In the genomic region with DNA sequence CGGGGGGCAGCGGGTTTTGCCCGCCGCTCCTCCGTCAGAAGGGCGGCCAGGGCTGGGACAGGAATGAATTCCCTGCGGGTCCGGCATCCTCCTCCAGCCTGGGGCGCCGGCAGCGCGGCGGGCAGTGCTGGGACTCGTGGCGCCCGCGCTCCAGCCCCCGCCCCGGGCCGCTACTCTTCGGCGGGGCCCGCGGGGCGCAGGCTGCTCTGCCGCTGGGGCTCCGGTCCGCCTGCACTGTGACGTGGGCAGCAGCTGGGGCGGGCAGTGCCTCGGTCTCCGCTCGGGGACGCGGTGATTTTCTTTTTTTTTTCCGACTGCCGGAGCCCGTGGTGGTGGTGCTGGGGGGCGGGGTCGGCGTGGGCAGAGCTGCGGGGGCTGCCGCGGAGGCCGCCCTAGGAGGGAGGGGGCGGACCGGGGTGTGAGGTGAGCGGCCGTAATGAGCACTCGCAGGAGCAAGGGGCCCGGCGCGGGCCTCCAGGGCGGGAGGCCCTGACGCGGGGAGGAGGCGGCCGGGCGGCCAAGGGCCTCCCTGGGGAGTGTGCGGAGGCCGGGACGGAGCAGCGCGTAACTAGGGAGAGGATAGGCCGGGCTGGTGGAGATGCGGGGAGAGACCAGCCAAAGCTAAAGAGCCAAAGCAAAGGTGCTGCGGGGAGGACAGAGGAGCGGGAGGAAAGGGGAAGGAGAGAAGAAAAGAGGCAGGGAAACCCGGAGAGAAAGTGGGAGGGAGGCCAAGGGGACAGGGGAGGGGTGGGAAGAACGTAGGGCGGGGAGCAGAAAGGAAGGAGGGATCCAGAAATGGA, we compare ENCODE assay signal across 1 cellular context.
TF ChIP-seq lines count a peak whose summit lies in the region.

No MANE protein-coding gene starts in this region.

TF ChIP-seq in HEK293, 187 proteins besides CTCF, POLR2A, EP300 and RAD21 (continued from another document):
- TF ChIP-seq, protein P1, sequence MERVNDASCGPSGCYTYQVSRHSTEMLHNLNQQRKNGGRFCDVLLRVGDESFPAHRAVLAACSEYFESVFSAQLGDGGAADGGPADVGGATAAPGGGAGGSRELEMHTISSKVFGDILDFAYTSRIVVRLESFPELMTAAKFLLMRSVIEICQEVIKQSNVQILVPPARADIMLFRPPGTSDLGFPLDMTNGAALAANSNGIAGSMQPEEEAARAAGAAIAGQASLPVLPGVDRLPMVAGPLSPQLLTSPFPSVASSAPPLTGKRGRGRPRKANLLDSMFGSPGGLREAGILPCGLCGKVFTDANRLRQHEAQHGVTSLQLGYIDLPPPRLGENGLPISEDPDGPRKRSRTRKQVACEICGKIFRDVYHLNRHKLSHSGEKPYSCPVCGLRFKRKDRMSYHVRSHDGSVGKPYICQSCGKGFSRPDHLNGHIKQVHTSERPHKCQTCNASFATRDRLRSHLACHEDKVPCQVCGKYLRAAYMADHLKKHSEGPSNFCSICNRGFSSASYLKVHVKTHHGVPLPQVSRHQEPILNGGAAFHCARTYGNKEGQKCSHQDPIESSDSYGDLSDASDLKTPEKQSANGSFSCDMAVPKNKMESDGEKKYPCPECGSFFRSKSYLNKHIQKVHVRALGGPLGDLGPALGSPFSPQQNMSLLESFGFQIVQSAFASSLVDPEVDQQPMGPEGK (tag by site-specific recombination; IDR thresholded peaks at IDR 0.05): peak; percentile 88
- TF ChIP-seq OVOL3 (tag by site-specific recombination; IDR thresholded peaks at IDR 0.05) (0 out of 2 replicates have a peak, but pooled peaks have one; percentile 17), ZNF580 (tag by site-specific recombination; IDR thresholded peaks at IDR 0.05) (peak; percentile 45; the same call in 1 of the 2 replicates), ZNF416 (tag by site-specific recombination; IDR thresholded peaks at IDR 0.05) (no peak), ZNF366 (tag by site-specific recombination; conservative IDR thresholded peaks at IDR 0.05) (peak; percentile 92), PBX3 (CRISPR knock-in tag; IDR thresholded peaks at IDR 0.05) (peak; percentile 79), ZNF585B (tag by site-specific recombination; IDR thresholded peaks at IDR 0.05) (no peak; the same call in 1 of the 2 replicates), ZNF354C (tag by site-specific recombination; IDR thresholded peaks at IDR 0.05; ENCODE audit: borderline replicate concordance, low read depth) (no peak), REPIN1 (tag by site-specific recombination; IDR thresholded peaks at IDR 0.05; ENCODE audit: low read depth) (0 out of 2 replicates have a peak, but pooled peaks have one; percentile 32), ZSCAN16 (tag by site-specific recombination; IDR thresholded peaks at IDR 0.05) (peak; percentile 10; the same call in 1 of the 2 replicates), ZSCAN5A (tag by site-specific recombination; IDR thresholded peaks at IDR 0.05) (peak; percentile 90)
- TF ChIP-seq, protein P2, sequence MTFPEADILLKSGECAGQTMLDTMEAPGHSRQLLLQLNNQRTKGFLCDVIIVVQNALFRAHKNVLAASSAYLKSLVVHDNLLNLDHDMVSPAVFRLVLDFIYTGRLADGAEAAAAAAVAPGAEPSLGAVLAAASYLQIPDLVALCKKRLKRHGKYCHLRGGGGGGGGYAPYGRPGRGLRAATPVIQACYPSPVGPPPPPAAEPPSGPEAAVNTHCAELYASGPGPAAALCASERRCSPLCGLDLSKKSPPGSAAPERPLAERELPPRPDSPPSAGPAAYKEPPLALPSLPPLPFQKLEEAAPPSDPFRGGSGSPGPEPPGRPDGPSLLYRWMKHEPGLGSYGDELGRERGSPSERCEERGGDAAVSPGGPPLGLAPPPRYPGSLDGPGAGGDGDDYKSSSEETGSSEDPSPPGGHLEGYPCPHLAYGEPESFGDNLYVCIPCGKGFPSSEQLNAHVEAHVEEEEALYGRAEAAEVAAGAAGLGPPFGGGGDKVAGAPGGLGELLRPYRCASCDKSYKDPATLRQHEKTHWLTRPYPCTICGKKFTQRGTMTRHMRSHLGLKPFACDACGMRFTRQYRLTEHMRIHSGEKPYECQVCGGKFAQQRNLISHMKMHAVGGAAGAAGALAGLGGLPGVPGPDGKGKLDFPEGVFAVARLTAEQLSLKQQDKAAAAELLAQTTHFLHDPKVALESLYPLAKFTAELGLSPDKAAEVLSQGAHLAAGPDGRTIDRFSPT (tag by site-specific recombination; IDR thresholded peaks at IDR 0.05): peak; percentile 39; the same call in 1 of the 2 replicates
- TF ChIP-seq, protein P3, sequence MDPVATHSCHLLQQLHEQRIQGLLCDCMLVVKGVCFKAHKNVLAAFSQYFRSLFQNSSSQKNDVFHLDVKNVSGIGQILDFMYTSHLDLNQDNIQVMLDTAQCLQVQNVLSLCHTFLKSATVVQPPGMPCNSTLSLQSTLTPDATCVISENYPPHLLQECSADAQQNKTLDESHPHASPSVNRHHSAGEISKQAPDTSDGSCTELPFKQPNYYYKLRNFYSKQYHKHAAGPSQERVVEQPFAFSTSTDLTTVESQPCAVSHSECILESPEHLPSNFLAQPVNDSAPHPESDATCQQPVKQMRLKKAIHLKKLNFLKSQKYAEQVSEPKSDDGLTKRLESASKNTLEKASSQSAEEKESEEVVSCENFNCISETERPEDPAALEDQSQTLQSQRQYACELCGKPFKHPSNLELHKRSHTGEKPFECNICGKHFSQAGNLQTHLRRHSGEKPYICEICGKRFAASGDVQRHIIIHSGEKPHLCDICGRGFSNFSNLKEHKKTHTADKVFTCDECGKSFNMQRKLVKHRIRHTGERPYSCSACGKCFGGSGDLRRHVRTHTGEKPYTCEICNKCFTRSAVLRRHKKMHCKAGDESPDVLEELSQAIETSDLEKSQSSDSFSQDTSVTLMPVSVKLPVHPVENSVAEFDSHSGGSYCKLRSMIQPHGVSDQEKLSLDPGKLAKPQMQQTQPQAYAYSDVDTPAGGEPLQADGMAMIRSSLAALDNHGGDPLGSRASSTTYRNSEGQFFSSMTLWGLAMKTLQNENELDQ (tag by site-specific recombination; IDR thresholded peaks at IDR 0.05; ENCODE audit: low read depth): no peak
